In the genomic region with DNA sequence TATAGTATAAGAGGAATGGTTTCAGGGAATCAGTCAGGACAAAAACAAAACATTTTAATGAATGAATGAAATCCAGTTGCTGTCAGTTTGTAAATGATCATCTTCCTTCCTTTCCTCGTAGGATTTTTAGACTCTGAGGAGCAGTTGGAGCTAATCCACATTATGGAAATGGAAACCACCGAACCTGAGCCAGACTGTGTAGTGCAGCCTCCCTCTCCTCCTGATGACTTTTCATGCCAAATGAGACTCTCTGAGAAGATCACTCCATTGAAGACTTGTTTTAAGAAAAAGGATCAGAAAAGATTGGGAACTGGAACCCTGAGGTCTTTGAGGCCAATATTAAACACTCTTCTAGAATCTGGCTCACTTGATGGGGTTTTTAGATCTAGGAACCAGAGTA, we compare ENCODE assay signal across 11 cellular contexts. TPM values are rescaled to one million over a fixed set of nuclear protein-coding genes. Genes with fewer than 3 reads are reported as not detected.
DNase-seq lines count a peak whose midpoint lies in the region; ATAC-seq and TF ChIP-seq lines count a peak whose summit lies in the region.
"Had no signal": no experiment of that assay in that cellular context is flagged by ENCODE, and none has a peak within 500 bp of the region (broad histone marks: within the 10 kb centered on the region; RNA-seq: fewer than 3 reads in every experiment).

No MANE protein-coding gene starts in this region.

- H3K4me1 ChIP-seq in right cardiac atrium (ENCODE audit: control insufficient read depth, insufficient read depth, low read length) (peaks cover 7% of the 10 kb centered on the region), hepatocyte (ENCODE audit: insufficient read depth) (peaks cover 17% of the 10 kb centered on the region)

- H3K27me3 Mint-ChIP-seq in activated CD8-positive, alpha-beta T cell treated with anti-CD3 and anti-CD28 coated beads, Interleukin-2, amount 10 ng/mL, durations not matched to agents 7 days and 5 days (ENCODE audit: low read depth), result no peaks in the 10 kb centered on the region
- no peaks in the 10 kb centered on the region for H3K27me3 Mint-ChIP-seq in type B pancreatic cell

- TF ChIP-seq CTCF in hepatocyte (IDR thresholded peaks at IDR 0.05; ENCODE audit: poor library complexity) (no peak), type B pancreatic cell (conservative IDR thresholded peaks at IDR 0.05) (no peak)

- no peaks in the 10 kb centered on the region for H3K9me3 ChIP-seq in right cardiac atrium (ENCODE audit: control insufficient read depth, low read length)
- no peaks in the 10 kb centered on the region for H3K9me3 ChIP-seq in hepatocyte (ENCODE audit: low read depth)
- H3K9me3 ChIP-seq: SJCRH30 had no signal

- no peaks in the 10 kb centered on the region for H3K27me3 ChIP-seq in right cardiac atrium (ENCODE audit: control insufficient read depth, insufficient read depth)
- H3K27me3 ChIP-seq in hepatocyte, result no peaks in the 10 kb centered on the region
- H3K27me3 ChIP-seq: SJCRH30 had no signal

- intact Hi-C loops in right cardiac atrium (cut with DNase I), result loop anchor here (5.0 to 10.0 kb wide), 7 partner anchors 123 to 457 kb away; partner anchors contain the start of genes LEKR1 (in 2 of the 4) and SSR3 (in 2 of the 4)
- intact Hi-C loops in left ventricle myocardium superior (cut with micrococcal nuclease), result loop anchor here (10.0 kb wide), 1 partner anchor 407 kb away; no protein-coding TSS in a partner anchor

- H3K27ac ChIP-seq in right cardiac atrium (ENCODE audit: low read length), result peak overlapping the region; percentile 31
- peak overlapping the region; percentile 98 for H3K27ac ChIP-seq in hepatocyte
- H3K27ac ChIP-seq: SJCRH30 had no signal

- peaks cover 67% of the 10 kb centered on the region for H4K20me1 ChIP-seq in hepatocyte (ENCODE audit: insufficient read depth, poor library complexity, severe bottlenecking)

- H3K4me3 Mint-ChIP-seq in activated CD8-positive, alpha-beta T cell treated with anti-CD3 and anti-CD28 coated beads, Interleukin-2, amount 10 ng/mL, durations not matched to agents 7 days and 5 days, result peak overlapping the region; percentile 95
- peak overlapping the region; percentile 97 for H3K4me3 Mint-ChIP-seq in type B pancreatic cell

- peak overlapping the region; percentile 60 for H3K27ac Mint-ChIP-seq in activated CD8-positive, alpha-beta T cell treated with anti-CD3 and anti-CD28 coated beads, Interleukin-2, amount 10 ng/mL, durations not matched to agents 7 days and 5 days
- H3K27ac Mint-ChIP-seq in type B pancreatic cell, result peak overlapping the region; percentile 55

- no peaks in the 10 kb centered on the region for H3K9me3 Mint-ChIP-seq in activated CD8-positive, alpha-beta T cell treated with anti-CD3 and anti-CD28 coated beads, Interleukin-2, amount 10 ng/mL, durations not matched to agents 7 days and 5 days (ENCODE audit: insufficient read depth)
- no peaks in the 10 kb centered on the region for H3K9me3 Mint-ChIP-seq in type B pancreatic cell
- H3K9me3 Mint-ChIP-seq: H9 had no signal

- peaks cover 62% of the 10 kb centered on the region for H3K36me3 Mint-ChIP-seq in activated CD8-positive, alpha-beta T cell treated with anti-CD3 and anti-CD28 coated beads, Interleukin-2, amount 10 ng/mL, durations not matched to agents 7 days and 5 days (ENCODE audit: low read depth)
- peaks cover 28% of the 10 kb centered on the region for H3K36me3 Mint-ChIP-seq in type B pancreatic cell

- ATAC-seq in right cardiac atrium (no peak), left ventricle myocardium superior (no peak), GM18873 (IDR thresholded peaks at IDR 0.05; ENCODE audit: low FRiP score, unreplicated experiment) (no peak), HG03139 (IDR thresholded peaks at IDR 0.05; ENCODE audit: unreplicated experiment) (no peak)
- ATAC-seq in activated CD8-positive, alpha-beta T cell treated with anti-CD3 and anti-CD28 coated beads, Interleukin-2, amount 10 ng/mL, durations not matched to agents 7 days and 5 days, result no peak

- POLR2A ChIA-PET in activated CD8-positive, alpha-beta T cell treated with anti-CD3 and anti-CD28 coated beads, Interleukin-2, amount 10 ng/mL, durations not matched to agents 7 days and 5 days (lab: Charles Lee), result interaction anchor here (0.7 to 4.0 kb wide), 6 partner anchors 64 to 483 kb away, joined by 3 to 18 read pairs (median 4); partner anchors contain the start of gene CCNL1

- peak overlapping the region; percentile 72 for H3K4me2 ChIP-seq in hepatocyte

- H3K9me2 ChIP-seq in hepatocyte (replicated peaks; ENCODE audit: insufficient read depth), result no peaks in the 10 kb centered on the region

- H3K4me1 Mint-ChIP-seq in activated CD8-positive, alpha-beta T cell treated with anti-CD3 and anti-CD28 coated beads, Interleukin-2, amount 10 ng/mL, durations not matched to agents 7 days and 5 days (ENCODE audit: low read depth), result peaks cover 70% of the 10 kb centered on the region
- peaks cover 44% of the 10 kb centered on the region for H3K4me1 Mint-ChIP-seq in type B pancreatic cell (ENCODE audit: unreplicated experiment)

- H2AFZ ChIP-seq in hepatocyte, result no peak overlapping the region

- H3K4me3 ChIP-seq in right cardiac atrium (ENCODE audit: low read length) (no peak overlapping the region), hepatocyte (peak overlapping the region; percentile 74)
- H3K4me3 ChIP-seq: SJCRH30 had no signal

- H3K36me3 ChIP-seq in hepatocyte (replicated peaks; ENCODE audit: insufficient read depth, low read depth), result no peaks in the 10 kb centered on the region

- WGBS in right cardiac atrium, result 21% methylated on average over 2 of the region's 2 CpGs
- WGBS in hepatocyte (ENCODE audit: low lambda C conversion rate, missing lambda C conversion rate), result 68% methylated on average over 2 of the region's 2 CpGs

- peaks cover 71% of the 10 kb centered on the region for H3K79me2 ChIP-seq in hepatocyte

- DNase-seq in right cardiac atrium, result no peak
- DNase-seq in left ventricle myocardium superior, result no peak
- DNase-seq in activated CD8-positive, alpha-beta T cell treated with anti-CD3 and anti-CD28 coated beads, Interleukin-2, amount 10 ng/mL, durations not matched to agents 7 days and 5 days, result no peak
- no peak for DNase-seq in hepatocyte (ENCODE audit: low spot score)
- no peak for DNase-seq in type B pancreatic cell (ENCODE audit: extremely low spot score, unreplicated experiment)
- no peak for DNase-seq in amniotic stem cell (lab: John Stamatoyannopoulos, UW)
- DNase-seq: DMS 273 treated with DMSO at 0.1 percent for 48 hours, H9, SJCRH30 had no signal

- CTCF ChIA-PET in activated CD8-positive, alpha-beta T cell treated with anti-CD3 and anti-CD28 coated beads, Interleukin-2, amount 10 ng/mL, durations not matched to agents 7 days and 5 days (lab: Charles Lee), result interaction anchor here (1.0 to 10.5 kb wide), 7 partner anchors 10 to 456 kb away, joined by 3 to 140 read pairs (median 4); no protein-coding TSS in a partner anchor

RNA-seq across cellular contexts. Expression of gene TIPARP, which starts 3.1 kb away (rescaled TPM):
- 10 to 100 TPM; 32.8 to 51.3 (median 41.2) TPM for total RNA-seq in right cardiac atrium
- 24.3 TPM for polyA plus RNA-seq in right cardiac atrium
- total RNA-seq in left ventricle myocardium superior, result 28.2 TPM
- total RNA-seq in activated CD8-positive, alpha-beta T cell treated with anti-CD3 and anti-CD28 coated beads, Interleukin-2, amount 10 ng/mL, durations not matched to agents 7 days and 5 days, result 10 to 100 TPM; 34.2 to 36.5 TPM
- 111 and 112 TPM in 2 replicates for total RNA-seq in hepatocyte
- polyA plus RNA-seq in hepatocyte, result 19.9 and 22.7 TPM in 2 replicates
- total RNA-seq in type B pancreatic cell (ENCODE audit: low replicate concordance), result 37.5 and 48.1 TPM in 2 replicates
